Comparison of ENCODE assay signal across 8 cellular contexts in the genomic region with DNA sequence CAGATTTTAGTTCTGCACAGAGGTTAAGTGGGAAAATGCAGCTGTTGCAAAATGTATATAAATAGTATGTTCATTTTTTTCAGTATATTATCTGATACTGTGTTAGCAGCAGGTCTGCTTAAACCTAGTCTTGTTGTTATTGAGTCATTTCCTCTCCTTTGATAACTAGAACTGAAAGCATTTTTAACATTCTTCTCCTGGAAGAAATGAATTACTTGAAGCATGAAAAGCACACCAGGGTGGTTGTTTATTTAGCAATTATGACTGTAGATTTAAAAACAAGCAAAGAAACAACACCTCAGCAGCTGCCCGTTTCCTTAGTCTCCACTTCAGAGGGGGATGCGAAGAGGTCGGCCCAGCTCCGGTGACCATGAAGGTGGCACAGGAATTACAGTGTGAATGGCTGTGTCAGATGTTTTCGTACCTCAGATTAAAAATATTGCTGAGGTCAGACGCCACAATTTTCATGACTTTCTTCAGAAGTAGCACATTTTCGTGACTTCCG. TPM values are rescaled to one million over a fixed set of nuclear protein-coding genes. Genes with fewer than 3 reads are reported as not detected.
DNase-seq lines count a peak whose midpoint lies in the region; ATAC-seq and TF ChIP-seq lines count a peak whose summit lies in the region.

No MANE protein-coding gene starts in this region.

- H3K27ac Mint-ChIP-seq in WTC11, result no peak overlapping the region

- DNase-seq in A172 (ENCODE audit: low spot score) (peak; percentile 79), H4 (ENCODE audit: low spot score) (peak; percentile 29), WTC11 (ENCODE audit: low spot score) (no peak), glomerular endothelial cell (ENCODE audit: extremely low read depth, low read depth, low spot score) (peak; percentile 63), midbrain (lab: John Stamatoyannopoulos, UW) (no peak), OCI-M2 (lab: John Stamatoyannopoulos, UW; ENCODE audit: unreplicated experiment) (no peak), HUDEP-2 (lab: John Stamatoyannopoulos, UW; ENCODE audit: unreplicated experiment in 76 of 76) (no peak)

- ATAC-seq in WTC11, result no peak
- no peak for ATAC-seq in GM21737 (IDR thresholded peaks at IDR 0.05; ENCODE audit: unreplicated experiment)

- H3K4me3 Mint-ChIP-seq in WTC11, result peak overlapping the region; percentile 65

- no peaks in the 10 kb centered on the region for H3K9me3 Mint-ChIP-seq in WTC11

- H3K36me3 Mint-ChIP-seq in WTC11, result no peaks in the 10 kb centered on the region; the same call in 1 of the 2 replicates

- H3K27me3 Mint-ChIP-seq in WTC11 (ENCODE audit: low read depth), result peaks cover 12% of the 10 kb centered on the region

- POLR2A ChIA-PET in WTC11 (lab: Charles Lee), result no interaction called here

- CTCF ChIA-PET in WTC11 (lab: Charles Lee), result interaction anchor here (1.5 to 3.7 kb wide), 5 partner anchors 11 to 99 kb away, joined by 3 to 16 read pairs (median 4); a partner anchor contains a TSS

- H3K4me1 Mint-ChIP-seq in WTC11, result peaks cover 30% of the 10 kb centered on the region

- TF ChIP-seq CTCF in WTC11 (IDR thresholded peaks at IDR 0.05), result no peak

TF ChIP-seq in WTC11, 78 proteins besides CTCF, POLR2A, EP300 and RAD21:
- no peak for TF ChIP-seq TP53 (CRISPR knock-in tag; IDR thresholded peaks at IDR 0.05)
- TF ChIP-seq JAZF1 (CRISPR knock-in tag; IDR thresholded peaks at IDR 0.05), result no peak
- TF ChIP-seq ZNF219 (CRISPR knock-in tag; IDR thresholded peaks at IDR 0.05; ENCODE audit: borderline replicate concordance), result no peak
- TF ChIP-seq, protein P1, sequence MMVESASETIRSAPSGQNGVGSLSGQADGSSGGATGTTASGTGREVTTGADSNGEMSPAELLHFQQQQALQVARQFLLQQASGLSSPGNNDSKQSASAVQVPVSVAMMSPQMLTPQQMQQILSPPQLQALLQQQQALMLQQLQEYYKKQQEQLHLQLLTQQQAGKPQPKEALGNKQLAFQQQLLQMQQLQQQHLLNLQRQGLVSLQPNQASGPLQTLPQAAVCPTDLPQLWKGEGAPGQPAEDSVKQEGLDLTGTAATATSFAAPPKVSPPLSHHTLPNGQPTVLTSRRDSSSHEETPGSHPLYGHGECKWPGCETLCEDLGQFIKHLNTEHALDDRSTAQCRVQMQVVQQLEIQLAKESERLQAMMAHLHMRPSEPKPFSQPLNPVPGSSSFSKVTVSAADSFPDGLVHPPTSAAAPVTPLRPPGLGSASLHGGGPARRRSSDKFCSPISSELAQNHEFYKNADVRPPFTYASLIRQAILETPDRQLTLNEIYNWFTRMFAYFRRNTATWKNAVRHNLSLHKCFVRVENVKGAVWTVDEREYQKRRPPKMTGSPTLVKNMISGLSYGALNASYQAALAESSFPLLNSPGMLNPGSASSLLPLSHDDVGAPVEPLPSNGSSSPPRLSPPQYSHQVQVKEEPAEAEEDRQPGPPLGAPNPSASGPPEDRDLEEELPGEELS (CRISPR knock-in tag; IDR thresholded peaks at IDR 0.05), result no peak
- TF ChIP-seq SMAD4 (CRISPR knock-in tag; IDR thresholded peaks at IDR 0.05), result no peak
- TF ChIP-seq MXD4 (CRISPR knock-in tag; IDR thresholded peaks at IDR 0.05; ENCODE audit: borderline replicate concordance), result no peak

RNA-seq across cellular contexts. Expression of a gene that starts 53.5 kb away (rescaled TPM):
- 31.6 and 41.6 TPM in 2 replicates for total RNA-seq in A172 (2014; rRNA removed; shearing (Covaris generic))
- 16.0 and 22.1 TPM in 2 replicates for total RNA-seq in H4 (2014; rRNA removed; shearing (Covaris generic))
- total RNA-seq in WTC11 (2021) (18.6 to 19.4 TPM (median 18.7 TPM) in 3 replicates), glomerular endothelial cell (24.1 and 27.3 TPM in 2 replicates)

Comparison
In these comparisons a context has a peak if more than half of its experiments do, and no peak if none do; other contexts are left out.
1. DNase-seq: peak in A172 (single experiment), H4 (single experiment) and glomerular endothelial cell (single experiment); none in WTC11 (single experiment), midbrain (single experiment), OCI-M2 (single experiment) and HUDEP-2 (0 of 76).